ENCODE assay signal across 1 cellular context in the genomic region with DNA sequence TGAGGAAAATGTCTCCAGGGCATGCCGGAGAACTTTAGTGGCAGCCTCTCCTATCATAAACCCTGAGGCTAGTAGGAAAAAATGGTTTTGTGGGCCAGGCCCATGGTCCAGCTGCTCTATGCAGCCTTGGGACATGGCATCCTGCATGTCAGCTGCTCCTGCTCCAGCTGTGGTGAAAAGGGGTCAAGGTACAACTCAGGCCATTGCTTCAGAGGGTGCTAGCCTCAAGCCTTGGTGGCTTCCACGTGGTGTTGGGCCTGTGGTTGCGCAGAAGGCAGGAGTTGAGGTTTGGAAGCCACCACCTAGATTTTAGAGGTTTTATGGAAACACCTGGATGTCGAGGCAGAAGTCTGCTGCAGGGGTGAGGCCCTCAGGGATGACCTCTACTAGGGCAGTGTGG.
TF ChIP-seq lines count a peak whose summit lies in the region.

No MANE protein-coding gene starts in this region.

TF ChIP-seq in HepG2, 621 proteins besides CTCF, POLR2A, EP300 and RAD21 (continued from another document and continues in another):
- TF ChIP-seq, protein P1, sequence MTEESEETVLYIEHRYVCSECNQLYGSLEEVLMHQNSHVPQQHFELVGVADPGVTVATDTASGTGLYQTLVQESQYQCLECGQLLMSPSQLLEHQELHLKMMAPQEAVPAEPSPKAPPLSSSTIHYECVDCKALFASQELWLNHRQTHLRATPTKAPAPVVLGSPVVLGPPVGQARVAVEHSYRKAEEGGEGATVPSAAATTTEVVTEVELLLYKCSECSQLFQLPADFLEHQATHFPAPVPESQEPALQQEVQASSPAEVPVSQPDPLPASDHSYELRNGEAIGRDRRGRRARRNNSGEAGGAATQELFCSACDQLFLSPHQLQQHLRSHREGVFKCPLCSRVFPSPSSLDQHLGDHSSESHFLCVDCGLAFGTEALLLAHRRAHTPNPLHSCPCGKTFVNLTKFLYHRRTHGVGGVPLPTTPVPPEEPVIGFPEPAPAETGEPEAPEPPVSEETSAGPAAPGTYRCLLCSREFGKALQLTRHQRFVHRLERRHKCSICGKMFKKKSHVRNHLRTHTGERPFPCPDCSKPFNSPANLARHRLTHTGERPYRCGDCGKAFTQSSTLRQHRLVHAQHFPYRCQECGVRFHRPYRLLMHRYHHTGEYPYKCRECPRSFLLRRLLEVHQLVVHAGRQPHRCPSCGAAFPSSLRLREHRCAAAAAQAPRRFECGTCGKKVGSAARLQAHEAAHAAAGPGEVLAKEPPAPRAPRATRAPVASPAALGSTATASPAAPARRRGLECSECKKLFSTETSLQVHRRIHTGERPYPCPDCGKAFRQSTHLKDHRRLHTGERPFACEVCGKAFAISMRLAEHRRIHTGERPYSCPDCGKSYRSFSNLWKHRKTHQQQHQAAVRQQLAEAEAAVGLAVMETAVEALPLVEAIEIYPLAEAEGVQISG (CRISPR knock-in tag; IDR thresholded peaks at IDR 0.05), result peak; percentile 33; the same call in 1 of the 2 replicates
- TF ChIP-seq SMYD3 (CRISPR knock-in tag; IDR thresholded peaks at IDR 0.05) (no peak), SMARCC2 (IDR thresholded peaks at IDR 0.05) (no peak), ZNF260 (CRISPR knock-in tag; IDR thresholded peaks at IDR 0.05; ENCODE audit: borderline replicate concordance, low read depth) (no peak), MYC (CRISPR knock-in tag; IDR thresholded peaks at IDR 0.05; ENCODE audit: borderline replicate concordance) (peak; percentile 28; the same call in 1 of the 2 replicates), ZNF720 (CRISPR knock-in tag; IDR thresholded peaks at IDR 0.05) (no peak), FOXO1 (CRISPR knock-in tag; IDR thresholded peaks at IDR 0.05) (0 out of 2 replicates have a peak, but pooled peaks have one; percentile 26), ZFP36 (IDR thresholded peaks at IDR 0.05; ENCODE audit: borderline replicate concordance, low read depth, low read length, partially characterized antibody) (no peak), HNF4A (CRISPR knock-in tag; IDR thresholded peaks at IDR 0.05) (peak; percentile 81), ZNF644 (CRISPR knock-in tag; IDR thresholded peaks at IDR 0.05; ENCODE audit: low read depth) (peak; percentile 95), ARID2 (CRISPR knock-in tag; IDR thresholded peaks at IDR 0.05; ENCODE audit: borderline replicate concordance) (no peak), CEBPB (IDR thresholded peaks at IDR 0.05; ENCODE audit: borderline replicate concordance, low read depth, low read length) (peak; percentile 38; the same call in 1 of the 2 replicates), MAFF (IDR thresholded peaks at IDR 0.05; ENCODE audit: low read depth, low read length) (no peak), ZFX (CRISPR knock-in tag; IDR thresholded peaks at IDR 0.05; ENCODE audit: low read depth) (peak; percentile 42; the same call in 1 of the 2 replicates), CEBPG (CRISPR knock-in tag; IDR thresholded peaks at IDR 0.05) (peak; percentile 53), ZFY (CRISPR knock-in tag; IDR thresholded peaks at IDR 0.05) (peak; percentile 49; the same call in 1 of the 2 replicates), SIX4 (CRISPR knock-in tag; IDR thresholded peaks at IDR 0.05) (no peak), ZNF10 (CRISPR knock-in tag; IDR thresholded peaks at IDR 0.05; ENCODE audit: borderline replicate concordance, low read depth) (no peak), HNF4G (IDR thresholded peaks at IDR 0.05; ENCODE audit: borderline replicate concordance, low read depth, low read length) (peak; percentile 38; the same call in 1 of the 2 replicates), HNF4G (CRISPR knock-in tag; IDR thresholded peaks at IDR 0.05; ENCODE audit: borderline replicate concordance, low read depth) (no peak), ZNF292 (CRISPR knock-in tag; IDR thresholded peaks at IDR 0.05; ENCODE audit: borderline replicate concordance, low read depth) (peak; percentile 27; the same call in 1 of the 2 replicates)
- TF ChIP-seq, protein P2, sequence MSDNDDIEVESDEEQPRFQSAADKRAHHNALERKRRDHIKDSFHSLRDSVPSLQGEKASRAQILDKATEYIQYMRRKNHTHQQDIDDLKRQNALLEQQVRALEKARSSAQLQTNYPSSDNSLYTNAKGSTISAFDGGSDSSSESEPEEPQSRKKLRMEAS (IDR thresholded peaks at IDR 0.05), result peak; percentile 82
- TF ChIP-seq, protein P3, sequence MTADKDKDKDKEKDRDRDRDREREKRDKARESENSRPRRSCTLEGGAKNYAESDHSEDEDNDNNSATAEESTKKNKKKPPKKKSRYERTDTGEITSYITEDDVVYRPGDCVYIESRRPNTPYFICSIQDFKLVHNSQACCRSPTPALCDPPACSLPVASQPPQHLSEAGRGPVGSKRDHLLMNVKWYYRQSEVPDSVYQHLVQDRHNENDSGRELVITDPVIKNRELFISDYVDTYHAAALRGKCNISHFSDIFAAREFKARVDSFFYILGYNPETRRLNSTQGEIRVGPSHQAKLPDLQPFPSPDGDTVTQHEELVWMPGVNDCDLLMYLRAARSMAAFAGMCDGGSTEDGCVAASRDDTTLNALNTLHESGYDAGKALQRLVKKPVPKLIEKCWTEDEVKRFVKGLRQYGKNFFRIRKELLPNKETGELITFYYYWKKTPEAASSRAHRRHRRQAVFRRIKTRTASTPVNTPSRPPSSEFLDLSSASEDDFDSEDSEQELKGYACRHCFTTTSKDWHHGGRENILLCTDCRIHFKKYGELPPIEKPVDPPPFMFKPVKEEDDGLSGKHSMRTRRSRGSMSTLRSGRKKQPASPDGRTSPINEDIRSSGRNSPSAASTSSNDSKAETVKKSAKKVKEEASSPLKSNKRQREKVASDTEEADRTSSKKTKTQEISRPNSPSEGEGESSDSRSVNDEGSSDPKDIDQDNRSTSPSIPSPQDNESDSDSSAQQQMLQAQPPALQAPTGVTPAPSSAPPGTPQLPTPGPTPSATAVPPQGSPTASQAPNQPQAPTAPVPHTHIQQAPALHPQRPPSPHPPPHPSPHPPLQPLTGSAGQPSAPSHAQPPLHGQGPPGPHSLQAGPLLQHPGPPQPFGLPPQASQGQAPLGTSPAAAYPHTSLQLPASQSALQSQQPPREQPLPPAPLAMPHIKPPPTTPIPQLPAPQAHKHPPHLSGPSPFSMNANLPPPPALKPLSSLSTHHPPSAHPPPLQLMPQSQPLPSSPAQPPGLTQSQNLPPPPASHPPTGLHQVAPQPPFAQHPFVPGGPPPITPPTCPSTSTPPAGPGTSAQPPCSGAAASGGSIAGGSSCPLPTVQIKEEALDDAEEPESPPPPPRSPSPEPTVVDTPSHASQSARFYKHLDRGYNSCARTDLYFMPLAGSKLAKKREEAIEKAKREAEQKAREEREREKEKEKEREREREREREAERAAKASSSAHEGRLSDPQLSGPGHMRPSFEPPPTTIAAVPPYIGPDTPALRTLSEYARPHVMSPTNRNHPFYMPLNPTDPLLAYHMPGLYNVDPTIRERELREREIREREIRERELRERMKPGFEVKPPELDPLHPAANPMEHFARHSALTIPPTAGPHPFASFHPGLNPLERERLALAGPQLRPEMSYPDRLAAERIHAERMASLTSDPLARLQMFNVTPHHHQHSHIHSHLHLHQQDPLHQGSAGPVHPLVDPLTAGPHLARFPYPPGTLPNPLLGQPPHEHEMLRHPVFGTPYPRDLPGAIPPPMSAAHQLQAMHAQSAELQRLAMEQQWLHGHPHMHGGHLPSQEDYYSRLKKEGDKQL (CRISPR knock-in tag; IDR thresholded peaks at IDR 0.05; ENCODE audit: low read depth), result no peak
- TF ChIP-seq, protein P4, sequence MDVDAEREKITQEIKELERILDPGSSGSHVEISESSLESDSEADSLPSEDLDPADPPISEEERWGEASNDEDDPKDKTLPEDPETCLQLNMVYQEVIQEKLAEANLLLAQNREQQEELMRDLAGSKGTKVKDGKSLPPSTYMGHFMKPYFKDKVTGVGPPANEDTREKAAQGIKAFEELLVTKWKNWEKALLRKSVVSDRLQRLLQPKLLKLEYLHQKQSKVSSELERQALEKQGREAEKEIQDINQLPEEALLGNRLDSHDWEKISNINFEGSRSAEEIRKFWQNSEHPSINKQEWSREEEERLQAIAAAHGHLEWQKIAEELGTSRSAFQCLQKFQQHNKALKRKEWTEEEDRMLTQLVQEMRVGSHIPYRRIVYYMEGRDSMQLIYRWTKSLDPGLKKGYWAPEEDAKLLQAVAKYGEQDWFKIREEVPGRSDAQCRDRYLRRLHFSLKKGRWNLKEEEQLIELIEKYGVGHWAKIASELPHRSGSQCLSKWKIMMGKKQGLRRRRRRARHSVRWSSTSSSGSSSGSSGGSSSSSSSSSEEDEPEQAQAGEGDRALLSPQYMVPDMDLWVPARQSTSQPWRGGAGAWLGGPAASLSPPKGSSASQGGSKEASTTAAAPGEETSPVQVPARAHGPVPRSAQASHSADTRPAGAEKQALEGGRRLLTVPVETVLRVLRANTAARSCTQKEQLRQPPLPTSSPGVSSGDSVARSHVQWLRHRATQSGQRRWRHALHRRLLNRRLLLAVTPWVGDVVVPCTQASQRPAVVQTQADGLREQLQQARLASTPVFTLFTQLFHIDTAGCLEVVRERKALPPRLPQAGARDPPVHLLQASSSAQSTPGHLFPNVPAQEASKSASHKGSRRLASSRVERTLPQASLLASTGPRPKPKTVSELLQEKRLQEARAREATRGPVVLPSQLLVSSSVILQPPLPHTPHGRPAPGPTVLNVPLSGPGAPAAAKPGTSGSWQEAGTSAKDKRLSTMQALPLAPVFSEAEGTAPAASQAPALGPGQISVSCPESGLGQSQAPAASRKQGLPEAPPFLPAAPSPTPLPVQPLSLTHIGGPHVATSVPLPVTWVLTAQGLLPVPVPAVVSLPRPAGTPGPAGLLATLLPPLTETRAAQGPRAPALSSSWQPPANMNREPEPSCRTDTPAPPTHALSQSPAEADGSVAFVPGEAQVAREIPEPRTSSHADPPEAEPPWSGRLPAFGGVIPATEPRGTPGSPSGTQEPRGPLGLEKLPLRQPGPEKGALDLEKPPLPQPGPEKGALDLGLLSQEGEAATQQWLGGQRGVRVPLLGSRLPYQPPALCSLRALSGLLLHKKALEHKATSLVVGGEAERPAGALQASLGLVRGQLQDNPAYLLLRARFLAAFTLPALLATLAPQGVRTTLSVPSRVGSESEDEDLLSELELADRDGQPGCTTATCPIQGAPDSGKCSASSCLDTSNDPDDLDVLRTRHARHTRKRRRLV (CRISPR knock-in tag; IDR thresholded peaks at IDR 0.05), result no peak
- TF ChIP-seq, protein P5, sequence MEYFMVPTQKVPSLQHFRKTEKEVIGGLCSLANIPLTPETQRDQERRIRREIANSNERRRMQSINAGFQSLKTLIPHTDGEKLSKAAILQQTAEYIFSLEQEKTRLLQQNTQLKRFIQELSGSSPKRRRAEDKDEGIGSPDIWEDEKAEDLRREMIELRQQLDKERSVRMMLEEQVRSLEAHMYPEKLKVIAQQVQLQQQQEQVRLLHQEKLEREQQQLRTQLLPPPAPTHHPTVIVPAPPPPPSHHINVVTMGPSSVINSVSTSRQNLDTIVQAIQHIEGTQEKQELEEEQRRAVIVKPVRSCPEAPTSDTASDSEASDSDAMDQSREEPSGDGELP (IDR thresholded peaks at IDR 0.05; ENCODE audit: borderline replicate concordance, low read depth), result peak; percentile 81
- TF ChIP-seq, protein P6, sequence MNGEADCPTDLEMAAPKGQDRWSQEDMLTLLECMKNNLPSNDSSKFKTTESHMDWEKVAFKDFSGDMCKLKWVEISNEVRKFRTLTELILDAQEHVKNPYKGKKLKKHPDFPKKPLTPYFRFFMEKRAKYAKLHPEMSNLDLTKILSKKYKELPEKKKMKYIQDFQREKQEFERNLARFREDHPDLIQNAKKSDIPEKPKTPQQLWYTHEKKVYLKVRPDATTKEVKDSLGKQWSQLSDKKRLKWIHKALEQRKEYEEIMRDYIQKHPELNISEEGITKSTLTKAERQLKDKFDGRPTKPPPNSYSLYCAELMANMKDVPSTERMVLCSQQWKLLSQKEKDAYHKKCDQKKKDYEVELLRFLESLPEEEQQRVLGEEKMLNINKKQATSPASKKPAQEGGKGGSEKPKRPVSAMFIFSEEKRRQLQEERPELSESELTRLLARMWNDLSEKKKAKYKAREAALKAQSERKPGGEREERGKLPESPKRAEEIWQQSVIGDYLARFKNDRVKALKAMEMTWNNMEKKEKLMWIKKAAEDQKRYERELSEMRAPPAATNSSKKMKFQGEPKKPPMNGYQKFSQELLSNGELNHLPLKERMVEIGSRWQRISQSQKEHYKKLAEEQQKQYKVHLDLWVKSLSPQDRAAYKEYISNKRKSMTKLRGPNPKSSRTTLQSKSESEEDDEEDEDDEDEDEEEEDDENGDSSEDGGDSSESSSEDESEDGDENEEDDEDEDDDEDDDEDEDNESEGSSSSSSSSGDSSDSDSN (CRISPR knock-in tag; IDR thresholded peaks at IDR 0.05), result no peak
- TF ChIP-seq, protein P7, sequence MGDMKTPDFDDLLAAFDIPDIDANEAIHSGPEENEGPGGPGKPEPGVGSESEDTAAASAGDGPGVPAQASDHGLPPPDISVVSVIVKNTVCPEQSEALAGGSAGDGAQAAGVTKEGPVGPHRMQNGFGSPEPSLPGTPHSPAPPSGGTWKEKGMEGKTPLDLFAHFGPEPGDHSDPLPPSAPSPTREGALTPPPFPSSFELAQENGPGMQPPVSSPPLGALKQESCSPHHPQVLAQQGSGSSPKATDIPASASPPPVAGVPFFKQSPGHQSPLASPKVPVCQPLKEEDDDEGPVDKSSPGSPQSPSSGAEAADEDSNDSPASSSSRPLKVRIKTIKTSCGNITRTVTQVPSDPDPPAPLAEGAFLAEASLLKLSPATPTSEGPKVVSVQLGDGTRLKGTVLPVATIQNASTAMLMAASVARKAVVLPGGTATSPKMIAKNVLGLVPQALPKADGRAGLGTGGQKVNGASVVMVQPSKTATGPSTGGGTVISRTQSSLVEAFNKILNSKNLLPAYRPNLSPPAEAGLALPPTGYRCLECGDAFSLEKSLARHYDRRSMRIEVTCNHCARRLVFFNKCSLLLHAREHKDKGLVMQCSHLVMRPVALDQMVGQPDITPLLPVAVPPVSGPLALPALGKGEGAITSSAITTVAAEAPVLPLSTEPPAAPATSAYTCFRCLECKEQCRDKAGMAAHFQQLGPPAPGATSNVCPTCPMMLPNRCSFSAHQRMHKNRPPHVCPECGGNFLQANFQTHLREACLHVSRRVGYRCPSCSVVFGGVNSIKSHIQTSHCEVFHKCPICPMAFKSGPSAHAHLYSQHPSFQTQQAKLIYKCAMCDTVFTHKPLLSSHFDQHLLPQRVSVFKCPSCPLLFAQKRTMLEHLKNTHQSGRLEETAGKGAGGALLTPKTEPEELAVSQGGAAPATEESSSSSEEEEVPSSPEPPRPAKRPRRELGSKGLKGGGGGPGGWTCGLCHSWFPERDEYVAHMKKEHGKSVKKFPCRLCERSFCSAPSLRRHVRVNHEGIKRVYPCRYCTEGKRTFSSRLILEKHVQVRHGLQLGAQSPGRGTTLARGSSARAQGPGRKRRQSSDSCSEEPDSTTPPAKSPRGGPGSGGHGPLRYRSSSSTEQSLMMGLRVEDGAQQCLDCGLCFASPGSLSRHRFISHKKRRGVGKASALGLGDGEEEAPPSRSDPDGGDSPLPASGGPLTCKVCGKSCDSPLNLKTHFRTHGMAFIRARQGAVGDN (CRISPR knock-in tag; IDR thresholded peaks at IDR 0.05), result peak; percentile 50
- TF ChIP-seq, protein P8, sequence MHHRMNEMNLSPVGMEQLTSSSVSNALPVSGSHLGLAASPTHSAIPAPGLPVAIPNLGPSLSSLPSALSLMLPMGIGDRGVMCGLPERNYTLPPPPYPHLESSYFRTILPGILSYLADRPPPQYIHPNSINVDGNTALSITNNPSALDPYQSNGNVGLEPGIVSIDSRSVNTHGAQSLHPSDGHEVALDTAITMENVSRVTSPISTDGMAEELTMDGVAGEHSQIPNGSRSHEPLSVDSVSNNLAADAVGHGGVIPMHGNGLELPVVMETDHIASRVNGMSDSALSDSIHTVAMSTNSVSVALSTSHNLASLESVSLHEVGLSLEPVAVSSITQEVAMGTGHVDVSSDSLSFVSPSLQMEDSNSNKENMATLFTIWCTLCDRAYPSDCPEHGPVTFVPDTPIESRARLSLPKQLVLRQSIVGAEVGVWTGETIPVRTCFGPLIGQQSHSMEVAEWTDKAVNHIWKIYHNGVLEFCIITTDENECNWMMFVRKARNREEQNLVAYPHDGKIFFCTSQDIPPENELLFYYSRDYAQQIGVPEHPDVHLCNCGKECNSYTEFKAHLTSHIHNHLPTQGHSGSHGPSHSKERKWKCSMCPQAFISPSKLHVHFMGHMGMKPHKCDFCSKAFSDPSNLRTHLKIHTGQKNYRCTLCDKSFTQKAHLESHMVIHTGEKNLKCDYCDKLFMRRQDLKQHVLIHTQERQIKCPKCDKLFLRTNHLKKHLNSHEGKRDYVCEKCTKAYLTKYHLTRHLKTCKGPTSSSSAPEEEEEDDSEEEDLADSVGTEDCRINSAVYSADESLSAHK (CRISPR knock-in tag; IDR thresholded peaks at IDR 0.05; ENCODE audit: borderline replicate concordance), result no peak
